9 cellular contexts compared by ENCODE assay signal in genomic region chr12:89258240-89258969, GRCh38.
"Had no signal": no experiment of that assay in that cellular context is flagged by ENCODE, and none has a peak within 500 bp of the region (broad histone marks: within the 10 kb centered on the region; RNA-seq: fewer than 3 reads in every experiment).

No MANE protein-coding gene starts in this region.

- H3K4me3 Mint-ChIP-seq: GM23338, H9, HFFc6, IgD-negative memory B cell had no signal

- H3K36me3 Mint-ChIP-seq: IgD-negative memory B cell had no signal

- H3K4me2 ChIP-seq: GM23338 had no signal

- H3K27ac ChIP-seq: HL-60 had no signal

- H3K4me3 ChIP-seq: GM23338 had no signal

- DNase-seq: H9, HCEC 1CT, HFFc6, KG1 had no signal

- H3K9me3 Mint-ChIP-seq: HFFc6 had no signal

- ATAC-seq: GM23338, HepG2 had no signal

- H3K27me3 Mint-ChIP-seq: IgD-negative memory B cell had no signal

- FAIRE-seq: H1, HepG2 had no signal

- H2AFZ ChIP-seq: GM23338 had no signal

- H3K27ac Mint-ChIP-seq: GM23338, H9, HFFc6, IgD-negative memory B cell had no signal
